In the genomic region with DNA sequence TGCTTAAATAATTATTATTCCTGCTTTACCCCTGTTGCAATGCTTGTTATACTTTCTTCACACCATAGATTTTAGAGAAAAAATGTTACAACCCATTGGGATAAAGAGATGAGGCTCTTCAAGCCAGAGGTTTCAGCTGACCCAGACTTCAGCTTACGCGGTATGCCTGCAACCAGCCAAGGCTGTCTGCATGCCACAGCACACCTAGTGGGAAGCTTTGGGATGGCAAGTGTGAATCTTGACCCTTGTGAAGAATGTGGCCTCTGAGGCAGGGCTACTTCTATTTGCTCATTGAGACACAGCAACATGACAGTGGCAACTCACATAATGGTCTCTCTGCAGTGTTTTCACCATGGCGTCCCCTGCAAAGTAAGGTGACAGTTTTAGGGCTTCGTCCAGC, we compare ENCODE assay signal across 1 cellular context.
TF ChIP-seq lines count a peak whose summit lies in the region.

No MANE protein-coding gene starts in this region.

TF ChIP-seq in SK-N-SH, 30 proteins besides CTCF, POLR2A, EP300 and RAD21 (continued from another document):
- TF ChIP-seq REST (IDR thresholded peaks at IDR 0.05; ENCODE audit: low read depth, low read length): no peak
